Comparison of ENCODE assay signal across 19 cellular contexts in the genomic region with DNA sequence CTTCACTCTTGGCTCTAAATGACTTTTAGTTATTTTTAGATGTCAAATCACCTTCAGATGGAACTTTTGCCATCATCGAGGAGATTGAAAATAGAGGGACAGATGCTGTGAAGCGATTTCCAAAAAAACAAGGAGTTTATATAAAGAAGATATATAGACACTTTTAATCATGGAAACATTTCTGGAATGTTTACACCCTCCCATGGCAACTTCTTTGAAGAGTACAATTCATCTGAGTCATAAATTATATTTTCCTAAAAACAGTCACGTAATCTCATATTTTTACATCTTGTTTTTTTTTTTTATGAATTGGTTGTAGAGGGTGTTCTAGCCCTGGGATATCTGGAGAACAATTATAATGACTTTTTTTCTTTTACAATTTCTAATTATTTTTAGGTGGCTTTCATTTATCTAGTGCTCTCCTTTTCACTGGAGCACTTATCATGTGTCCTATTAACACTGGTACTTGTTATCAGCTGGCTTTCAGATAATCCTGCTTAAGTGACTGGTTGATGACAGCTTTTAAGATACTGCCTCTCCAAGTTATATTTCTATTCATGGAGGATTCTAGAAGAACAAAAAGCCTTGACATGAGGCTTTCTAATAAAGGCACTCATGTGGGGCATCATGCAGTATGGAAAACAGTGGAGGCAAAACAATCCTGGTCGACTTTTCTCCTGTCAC. TPM values are rescaled to one million over a fixed set of nuclear protein-coding genes. Genes with fewer than 3 reads are reported as not detected.
DNase-seq lines count a peak whose midpoint lies in the region; ATAC-seq, FAIRE-seq and TF ChIP-seq lines count a peak whose summit lies in the region.
"Had no signal": no experiment of that assay in that cellular context is flagged by ENCODE, and none has a peak within 500 bp of the region (broad histone marks: within the 10 kb centered on the region; RNA-seq: fewer than 3 reads in every experiment).

No MANE protein-coding gene starts in this region.

- TF ChIP-seq CTCF in HCT116 (IDR thresholded peaks at IDR 0.05 in 2 of 3, conservative IDR thresholded peaks at IDR 0.05 in 1 of 3; ENCODE audit: borderline replicate concordance in 1 of 3, insufficient read depth in 1 of 3, low read depth in 2 of 3, low read length in 2 of 3) (no peak), astrocyte (IDR thresholded peaks at IDR 0.05; ENCODE audit: insufficient read depth, low read depth, low read length) (no peak), thoracic aorta (IDR thresholded peaks at IDR 0.05) (no peak)

- no peaks in the 10 kb centered on the region for H3K27me3 Mint-ChIP-seq in astrocyte (ENCODE audit: low read depth, unreplicated experiment)
- H3K27me3 Mint-ChIP-seq in activated naive CD4-positive, alpha-beta T cell treated with anti-CD3 and anti-CD28 coated beads, Interleukin-2, amount 10 ng/mL, durations not matched to agents 7 days and 5 days: no peaks in the 10 kb centered on the region
- H3K27me3 Mint-ChIP-seq: CD4-positive, alpha-beta memory T cell had no signal

- peak; percentile 52 for ATAC-seq in HCT116
- peak; percentile 70 for ATAC-seq in left cardiac atrium
- peak; percentile 80 for ATAC-seq in thoracic aorta (ENCODE audit: insufficient number of reproducible peaks, low FRiP score, low read depth)
- no peak for ATAC-seq in GM21723 (IDR thresholded peaks at IDR 0.05; ENCODE audit: unreplicated experiment)
- ATAC-seq: left colon had no signal

- H3K4me1 ChIP-seq in HCT116 (ENCODE audit: control insufficient read depth in 1 of 2, insufficient read depth in 2 of 2, low read length in 2 of 2) (peaks cover 45 to 68% of the 10 kb centered on the region in 2 experiments), astrocyte (ENCODE audit: insufficient read depth, low read length) (peaks cover 11% of the 10 kb centered on the region), thoracic aorta (ENCODE audit: control insufficient read depth in 1 of 2, low read depth in 2 of 2) (peaks cover 25 to 66% of the 10 kb centered on the region in 2 donors)
- H3K4me1 ChIP-seq: suprapubic skin had no signal

- H3K4me3 Mint-ChIP-seq in astrocyte (ENCODE audit: unreplicated experiment): no peak overlapping the region
- no peak overlapping the region for H3K4me3 Mint-ChIP-seq in activated naive CD4-positive, alpha-beta T cell treated with anti-CD3 and anti-CD28 coated beads, Interleukin-2, amount 10 ng/mL, durations not matched to agents 7 days and 5 days
- H3K4me3 Mint-ChIP-seq: CD4-positive, alpha-beta memory T cell had no signal

- RAD21 ChIA-PET in HCT116 (lab: Charles Lee; ENCODE audit: low non-redundant PET in 1 of 2, low total read pairs in 2 of 2, uncharacterized antibody in 2 of 2, unreplicated experiment in 2 of 2): no interaction called here

- BruUV-seq in HCT116 (replicated peaks; lab: Mats Ljungman, UMichigan): TSS peak; percentile 65

- DNase-seq in HCT116 (ENCODE audit: low read depth, low spot score): no peak
- peak; percentile 50 for DNase-seq in astrocyte (ENCODE audit: low read depth)
- no peak for DNase-seq in left cardiac atrium
- no peak for DNase-seq in thoracic aorta (ENCODE audit: low spot score)
- no peak for DNase-seq in effector CD4-positive, alpha-beta T cell
- DNase-seq in activated naive CD4-positive, alpha-beta T cell treated with anti-CD3 and anti-CD28 coated beads, Interleukin-2, amount 10 ng/mL, durations not matched to agents 7 days and 5 days: no peak
- DNase-seq: activated CD4-positive, CD25-positive, alpha-beta regulatory T cell treated with anti-CD3 and anti-CD28 coated beads, Interleukin-2, amount 50 U/mL, for 72 hours; CD4-positive, alpha-beta memory T cell; DMS53; foreskin fibroblast; KG1; left colon; NCI-H187; retina; stimulated activated CD4-positive, alpha-beta T cell treated with anti-CD3 and anti-CD28 coated beads, Interleukin-15, amount 100 ng/mL, for 24 hours had no signal

- H3K27ac ChIP-seq in HCT116 (ENCODE audit: low read depth, low read length) (peak overlapping the region; percentile 100), astrocyte (ENCODE audit: low read depth, low read length) (peak overlapping the region; percentile 45), thoracic aorta (peak overlapping the region; percentile 52 to 84)
- H3K27ac ChIP-seq: neutrophil, suprapubic skin had no signal

- no peaks in the 10 kb centered on the region for H3K9me2 ChIP-seq in HCT116 (ENCODE audit: insufficient read depth)

- POLR2A ChIA-PET in HCT116 (lab: Charles Lee): interaction anchor here (0.8 to 3.5 kb wide), 5 partner anchors 9 to 24 kb away, joined by 3 to 11 read pairs (median 4); no protein-coding TSS in a partner anchor

- H2AFZ ChIP-seq in HCT116 (ENCODE audit: low read depth, low read length, poor library complexity, severe bottlenecking) (peak overlapping the region; percentile 43), astrocyte (ENCODE audit: low read depth, low read length) (no peak overlapping the region)

- no peaks in the 10 kb centered on the region for H3K27me3 ChIP-seq in HCT116 (ENCODE audit: insufficient read depth, low read length)
- H3K27me3 ChIP-seq in astrocyte (ENCODE audit: insufficient read depth, low read length): no peaks in the 10 kb centered on the region
- no peaks in the 10 kb centered on the region for H3K27me3 ChIP-seq in thoracic aorta (replicated peaks; ENCODE audit: insufficient read depth)
- H3K27me3 ChIP-seq: neutrophil, suprapubic skin had no signal

- H3K9me3 ChIP-seq in HCT116 (ENCODE audit: control insufficient read depth in 1 of 2, insufficient read depth in 1 of 2, low read depth in 1 of 2, low read length in 2 of 2) (no peaks in the 10 kb centered on the region), astrocyte (ENCODE audit: insufficient read depth, low read depth, low read length) (no peaks in the 10 kb centered on the region), thoracic aorta (no peaks in the 10 kb centered on the region)
- H3K9me3 ChIP-seq: neutrophil, suprapubic skin had no signal

- H3K9ac ChIP-seq in HCT116 (ENCODE audit: low read length) (peak overlapping the region; percentile 53), astrocyte (ENCODE audit: low read length) (no peak overlapping the region)

- TF ChIP-seq RAD21 in HCT116 (IDR thresholded peaks at IDR 0.05; ENCODE audit: low read depth): no peak

- H3K36me3 ChIP-seq in HCT116 (ENCODE audit: control insufficient read depth in 1 of 2, insufficient read depth in 2 of 2, low read length in 2 of 2) (peaks cover 0 to 22% of the 10 kb centered on the region in 2 experiments; a peak in 2 of 4 replicates), astrocyte (ENCODE audit: insufficient read depth, low read length) (no peaks in the 10 kb centered on the region), thoracic aorta (no peaks in the 10 kb centered on the region)
- H3K36me3 ChIP-seq: neutrophil, suprapubic skin had no signal

- H3K4me3 ChIP-seq in HCT116 (replicated peaks in 1 of 2; ENCODE audit: low read depth in 1 of 2, low read length in 2 of 2) (no peak overlapping the region), astrocyte (ENCODE audit: insufficient read depth, low read depth, low read length) (no peak overlapping the region), thoracic aorta (no peak overlapping the region)
- H3K4me3 ChIP-seq: suprapubic skin had no signal

- no peaks in the 10 kb centered on the region for H3K9me3 Mint-ChIP-seq in astrocyte (ENCODE audit: unreplicated experiment)
- no peaks in the 10 kb centered on the region for H3K9me3 Mint-ChIP-seq in activated naive CD4-positive, alpha-beta T cell treated with anti-CD3 and anti-CD28 coated beads, Interleukin-2, amount 10 ng/mL, durations not matched to agents 7 days and 5 days

- intact Hi-C loops in HCT116 (cut with micrococcal nuclease): no loop called here
- intact Hi-C loops in left cardiac atrium (cut with DNase I): no loop called here

- no peak for TF ChIP-seq POLR2A in HCT116 (IDR thresholded peaks at IDR 0.05; ENCODE audit: borderline replicate concordance, extremely low read depth, insufficient read depth, insufficient read length)

- CTCF ChIA-PET in HCT116 (lab: Charles Lee): no interaction called here
- CTCF ChIA-PET in activated naive CD4-positive, alpha-beta T cell treated with anti-CD3 and anti-CD28 coated beads, Interleukin-2, amount 10 ng/mL, durations not matched to agents 7 days and 5 days (lab: Charles Lee): no interaction called here

- no peak overlapping the region for H3K27ac Mint-ChIP-seq in astrocyte (ENCODE audit: unreplicated experiment)
- H3K27ac Mint-ChIP-seq in activated naive CD4-positive, alpha-beta T cell treated with anti-CD3 and anti-CD28 coated beads, Interleukin-2, amount 10 ng/mL, durations not matched to agents 7 days and 5 days: no peak overlapping the region
- H3K27ac Mint-ChIP-seq: CD4-positive, alpha-beta memory T cell had no signal

- H3K4me2 ChIP-seq in HCT116 (ENCODE audit: low read length) (peak overlapping the region; percentile 44), astrocyte (ENCODE audit: low read length) (peak overlapping the region; percentile 17)

- no peak for FAIRE-seq in astrocyte (lab: Jason Lieb, UNC)

- H3K36me3 Mint-ChIP-seq in astrocyte (ENCODE audit: low read depth, unreplicated experiment): peaks cover 6% of the 10 kb centered on the region
- H3K36me3 Mint-ChIP-seq in activated naive CD4-positive, alpha-beta T cell treated with anti-CD3 and anti-CD28 coated beads, Interleukin-2, amount 10 ng/mL, durations not matched to agents 7 days and 5 days: no peaks in the 10 kb centered on the region
- H3K36me3 Mint-ChIP-seq: CD4-positive, alpha-beta memory T cell had no signal

- H3K4me1 Mint-ChIP-seq in astrocyte (ENCODE audit: low read depth, unreplicated experiment): peaks cover 4% of the 10 kb centered on the region
- H3K4me1 Mint-ChIP-seq in activated naive CD4-positive, alpha-beta T cell treated with anti-CD3 and anti-CD28 coated beads, Interleukin-2, amount 10 ng/mL, durations not matched to agents 7 days and 5 days: no peaks in the 10 kb centered on the region
- H3K4me1 Mint-ChIP-seq: CD4-positive, alpha-beta memory T cell had no signal

- H3K79me2 ChIP-seq in HCT116 (ENCODE audit: insufficient read depth, low read length): no peaks in the 10 kb centered on the region
- H3K79me2 ChIP-seq in astrocyte (ENCODE audit: insufficient read depth, low read length): no peaks in the 10 kb centered on the region

- no peaks in the 10 kb centered on the region for H4K20me1 ChIP-seq in HCT116 (ENCODE audit: insufficient read depth)
- H4K20me1 ChIP-seq in astrocyte (ENCODE audit: insufficient read depth, low read length): no peaks in the 10 kb centered on the region

TF ChIP-seq in HCT116, 20 proteins besides CTCF, POLR2A, EP300 and RAD21 (continues in another document):
- TF ChIP-seq FOSL1 (IDR thresholded peaks at IDR 0.05; ENCODE audit: low read depth) (peak; percentile 35; the same call in 1 of the 2 replicates), CEBPB (IDR thresholded peaks at IDR 0.05; ENCODE audit: low read depth) (no peak), SP1 (IDR thresholded peaks at IDR 0.05; ENCODE audit: low read depth) (peak; percentile 56), SIN3A (IDR thresholded peaks at IDR 0.05; ENCODE audit: low read depth) (peak; percentile 30; the same call in 1 of the 2 replicates), EGR1 (IDR thresholded peaks at IDR 0.05; ENCODE audit: low read depth) (no peak)

RNA-seq across cellular contexts. Expression of a gene that starts 24.9 kb away (rescaled TPM):
- total RNA-seq in HCT116 (2021; ENCODE audit: unreplicated experiment): 65.9 TPM
- 29.5 and 35.8 TPM in 2 replicates for polyA plus RNA-seq in HCT116 (2012)
- 40.8 and 45.4 TPM in 2 replicates for total RNA-seq in astrocyte
- 10 to 100 TPM in 1 of 2 donors, 1 to 10 TPM in 1; 1.5 to 10.6 TPM for total RNA-seq in left cardiac atrium
- 100 to 1,000 TPM; 331 to 435 TPM for total RNA-seq in thoracic aorta
- total RNA-seq: CD4-positive, alpha-beta memory T cell; mononuclear cell had no signal
- polyA plus RNA-seq: CD4-positive, alpha-beta memory T cell had no signal

Comparison
In these comparisons a context has a peak if more than half of its experiments do, and no peak if none do; other contexts are left out.
1. H3K27ac ChIP-seq: peak in every context shown above with its lines; median percentile 100 in HCT116; 68 in thoracic aorta; 45 in astrocyte.